34 cellular contexts compared by ENCODE assay signal in genomic region chr1:244386595-244386994, GRCh38.
"Had no signal": no experiment of that assay in that cellular context is flagged by ENCODE, and none has a peak within 500 bp of the region (broad histone marks: within the 10 kb centered on the region; RNA-seq: fewer than 3 reads in every experiment).

No MANE protein-coding gene starts in this region.

- H3K27me3 Mint-ChIP-seq: activated B cell treated with CpG ODN at 0.5 μM for 24 hours; activated CD4-positive, alpha-beta memory T cell treated with anti-CD3 and anti-CD28 coated beads, Interleukin-2, amount 10 ng/mL, durations not matched to agents 7 days and 5 days; activated CD4-positive, alpha-beta T cell treated with anti-CD3 and anti-CD28 coated beads, Interleukin-2, amount 10 ng/mL, durations not matched to agents 7 days and 5 days; activated CD8-positive, alpha-beta memory T cell treated with anti-CD3 and anti-CD28 coated beads, Interleukin-2, amount 10 ng/mL, durations not matched to agents 7 days and 5 days; activated naive CD8-positive, alpha-beta T cell treated with anti-CD3 and anti-CD28 coated beads for 36 hours; activated T-cell treated with anti-CD3 and anti-CD28 coated beads, Interleukin-2, amount 50 U/mL, for 24 hours had no signal

- ATAC-seq: activated CD8-positive, alpha-beta memory T cell treated with anti-CD3 and anti-CD28 coated beads, Interleukin-2, amount 10 ng/mL, durations not matched to agents 7 days and 5 days; activated CD8-positive, alpha-beta T cell treated with anti-CD3 and anti-CD28 coated beads, Interleukin-2, amount 10 ng/mL, durations not matched to agents 7 days and 5 days; activated naive CD4-positive, alpha-beta T cell treated with anti-CD3 and anti-CD28 coated beads, Interleukin-2, amount 50 U/mL, for 72 hours; body of pancreas had no signal

- H3K27ac Mint-ChIP-seq: activated B cell treated with CpG ODN at 0.5 μM for 24 hours; activated CD4-positive, alpha-beta memory T cell treated with anti-CD3 and anti-CD28 coated beads, Interleukin-2, amount 10 ng/mL, durations not matched to agents 7 days and 5 days; activated CD4-positive, alpha-beta T cell treated with anti-CD3 and anti-CD28 coated beads, Interleukin-2, amount 10 ng/mL, durations not matched to agents 7 days and 5 days; activated CD8-positive, alpha-beta memory T cell treated with anti-CD3 and anti-CD28 coated beads, Interleukin-2, amount 10 ng/mL, durations not matched to agents 7 days and 5 days; activated CD8-positive, alpha-beta T cell treated with anti-CD3 and anti-CD28 coated beads, Interleukin-2, amount 10 ng/mL, durations not matched to agents 7 days and 5 days; activated naive CD8-positive, alpha-beta T cell treated with anti-CD3 and anti-CD28 coated beads for 36 hours; activated T-cell treated with anti-CD3 and anti-CD28 coated beads, Interleukin-2, amount 50 U/mL, for 24 hours; activated T-helper 2 cell treated with anti-CD3 and anti-CD28 coated beads, Interferon-gamma antibody, Interleukin-2, Interleukin-4, amounts not matched to agents 10 μg/mL and 5 μg/mL and 100 μg/mL, durations not matched to agents 14 hours and 24 hours and 36 hours; T-helper 1 cell treated with Interleukin-12 subunit alpha and Interleukin-12 subunit beta and Interleukin-4 antibody, amounts not matched to agents 30 μg/mL and 1 μg/mL, for 36 hours; T-helper 2 cell treated with Interferon-gamma antibody and Interleukin-4, amounts not matched to agents 5 μg/mL and 100 μg/mL, for 36 hours had no signal

- H3K4me1 Mint-ChIP-seq: activated B cell treated with CpG ODN at 0.5 μM for 24 hours; activated CD4-positive, alpha-beta memory T cell treated with anti-CD3 and anti-CD28 coated beads, Interleukin-2, amount 10 ng/mL, durations not matched to agents 7 days and 5 days; activated CD8-positive, alpha-beta memory T cell treated with anti-CD3 and anti-CD28 coated beads, Interleukin-2, amount 10 ng/mL, durations not matched to agents 7 days and 5 days; activated naive CD8-positive, alpha-beta T cell treated with anti-CD3 and anti-CD28 coated beads for 36 hours had no signal

- H3K4me1 ChIP-seq: adrenal gland, ascending aorta, body of pancreas, breast epithelium had no signal

- H3K27me3 ChIP-seq: adrenal gland, ascending aorta, body of pancreas, brain microvascular endothelial cell, breast epithelium had no signal

- DNase-seq: activated B cell treated with CpG ODN at 0.5 μM for 24 hours; activated CD4-positive, alpha-beta memory T cell treated with anti-CD3 and anti-CD28 coated beads, Interleukin-2, amount 10 ng/mL, durations not matched to agents 7 days and 5 days; activated CD4-positive, alpha-beta T cell treated with anti-CD3 and anti-CD28 coated beads for 4 hours; activated CD4-positive, alpha-beta T cell treated with anti-CD3 and anti-CD28 coated beads, Interleukin-2, amount 10 ng/mL, durations not matched to agents 7 days and 5 days; activated CD4-positive, alpha-beta T cell treated with anti-CD3 and anti-CD28 coated beads, Interleukin-2, amount 50 U/mL, for 48 hours; activated CD4-positive, CD25-positive, alpha-beta regulatory T cell treated with anti-CD3 and anti-CD28 coated beads, Interleukin-2, amount 50 U/mL, for 72 hours; activated CD8-positive, alpha-beta memory T cell treated with anti-CD3 and anti-CD28 coated beads for 24 hours; activated CD8-positive, alpha-beta memory T cell treated with anti-CD3 and anti-CD28 coated beads, Interleukin-2, amount 10 ng/mL, durations not matched to agents 7 days and 5 days; activated CD8-positive, alpha-beta memory T cell treated with anti-CD3 and anti-CD28 coated beads, Interleukin-2, amount 50 U/mL, for 48 hours; activated CD8-positive, alpha-beta T cell treated with anti-CD3 and anti-CD28 coated beads, Interleukin-2, amount 10 ng/mL, durations not matched to agents 7 days and 5 days; activated effector memory CD4-positive, alpha-beta T cell treated with Interleukin-2 at 50 U/mL for 16 hours; activated gamma-delta T cell; activated naive CD4-positive, alpha-beta T cell treated with anti-CD3 and anti-CD28 coated beads, Interleukin-2, amount 50 U/mL, for 16 hours; activated naive CD4-positive, alpha-beta T cell treated with Interleukin-2 at 50 U/mL for 16 hours; activated naive CD8-positive, alpha-beta T cell treated with anti-CD3 and anti-CD28 coated beads for 36 hours; activated T-cell treated with anti-CD3 and anti-CD28 coated beads, Interleukin-2, amount 50 U/mL, for 24 hours; activated T-cell treated with anti-CD3 and anti-CD28 coated beads, Interleukin-2, amount 50 U/mL, for 48 hours; adrenal gland; amygdala; anterior cingulate cortex; body of pancreas; brain microvascular endothelial cell; central memory CD4-positive, alpha-beta T cell; T-helper 1 cell; T-helper 2 cell; T-helper 9 cell had no signal

- FAIRE-seq: TTC549 had no signal

- H3K36me3 ChIP-seq: adrenal gland, ascending aorta, brain microvascular endothelial cell, breast epithelium had no signal

- H3K4me3 Mint-ChIP-seq: activated B cell treated with CpG ODN at 0.5 μM for 24 hours; activated CD4-positive, alpha-beta memory T cell treated with anti-CD3 and anti-CD28 coated beads, Interleukin-2, amount 10 ng/mL, durations not matched to agents 7 days and 5 days; activated CD4-positive, alpha-beta T cell treated with anti-CD3 and anti-CD28 coated beads, Interleukin-2, amount 10 ng/mL, durations not matched to agents 7 days and 5 days; activated CD8-positive, alpha-beta memory T cell treated with anti-CD3 and anti-CD28 coated beads, Interleukin-2, amount 10 ng/mL, durations not matched to agents 7 days and 5 days; activated CD8-positive, alpha-beta T cell treated with anti-CD3 and anti-CD28 coated beads, Interleukin-2, amount 10 ng/mL, durations not matched to agents 7 days and 5 days; activated naive CD8-positive, alpha-beta T cell treated with anti-CD3 and anti-CD28 coated beads for 36 hours; activated T-cell treated with anti-CD3 and anti-CD28 coated beads, Interleukin-2, amount 50 U/mL, for 24 hours; T-helper 1 cell treated with Interleukin-12 subunit alpha and Interleukin-12 subunit beta and Interleukin-4 antibody, amounts not matched to agents 30 μg/mL and 1 μg/mL, for 36 hours; T-helper 2 cell treated with Interferon-gamma antibody and Interleukin-4, amounts not matched to agents 5 μg/mL and 100 μg/mL, for 36 hours had no signal

- H3K9me3 Mint-ChIP-seq: activated B cell treated with CpG ODN at 0.5 μM for 24 hours; activated CD4-positive, alpha-beta memory T cell treated with anti-CD3 and anti-CD28 coated beads, Interleukin-2, amount 10 ng/mL, durations not matched to agents 7 days and 5 days; activated CD4-positive, alpha-beta T cell treated with anti-CD3 and anti-CD28 coated beads, Interleukin-2, amount 10 ng/mL, durations not matched to agents 7 days and 5 days; activated naive CD4-positive, alpha-beta T cell treated with anti-CD3 and anti-CD28 coated beads, Interleukin-2, amount 50 U/mL, for 72 hours; activated naive CD8-positive, alpha-beta T cell treated with anti-CD3 and anti-CD28 coated beads for 36 hours; activated T-cell treated with anti-CD3 and anti-CD28 coated beads, Interleukin-2, amount 50 U/mL, for 24 hours; activated T-helper 2 cell treated with anti-CD3 and anti-CD28 coated beads, Interferon-gamma antibody, Interleukin-2, Interleukin-4, amounts not matched to agents 10 μg/mL and 5 μg/mL and 100 μg/mL, durations not matched to agents 14 hours and 24 hours and 36 hours; T-helper 1 cell treated with Interleukin-12 subunit alpha and Interleukin-12 subunit beta and Interleukin-4 antibody, amounts not matched to agents 30 μg/mL and 1 μg/mL, for 36 hours; T-helper 2 cell treated with Interferon-gamma antibody and Interleukin-4, amounts not matched to agents 5 μg/mL and 100 μg/mL, for 36 hours had no signal

- H3K9me3 ChIP-seq: adrenal gland, body of pancreas, breast epithelium had no signal

- H3K27ac ChIP-seq: adrenal gland, ascending aorta, body of pancreas, brain microvascular endothelial cell, breast epithelium, VCaP had no signal

- H3K36me3 Mint-ChIP-seq: activated CD8-positive, alpha-beta memory T cell treated with anti-CD3 and anti-CD28 coated beads, Interleukin-2, amount 10 ng/mL, durations not matched to agents 7 days and 5 days; activated naive CD4-positive, alpha-beta T cell treated with anti-CD3 and anti-CD28 coated beads, Interleukin-2, amount 50 U/mL, for 72 hours had no signal

- H3K4me3 ChIP-seq: adrenal gland, ascending aorta, body of pancreas, breast epithelium had no signal
